17 cellular contexts compared by ENCODE assay signal in genomic region chr12:77402726-77403125, GRCh38.
DNase-seq lines count a peak whose midpoint lies in the region; ATAC-seq and TF ChIP-seq lines count a peak whose summit lies in the region.
"Had no signal": no experiment of that assay in that cellular context is flagged by ENCODE, and none has a peak within 500 bp of the region (broad histone marks: within the 10 kb centered on the region; RNA-seq: fewer than 3 reads in every experiment).

No MANE protein-coding gene starts in this region.

- TF ChIP-seq POLR2A in HCT116 (IDR thresholded peaks at IDR 0.05; ENCODE audit: borderline replicate concordance, extremely low read depth, insufficient read depth, insufficient read length), result no peak

- TF ChIP-seq CTCF in AG09309 (IDR thresholded peaks at IDR 0.05; ENCODE audit: control insufficient read depth, insufficient read depth, low read depth, low read length, missing control alignments), result no peak
- no peak for TF ChIP-seq CTCF in HCT116 (IDR thresholded peaks at IDR 0.05 in 2 of 3, conservative IDR thresholded peaks at IDR 0.05 in 1 of 3; ENCODE audit: borderline replicate concordance in 1 of 3, insufficient read depth in 1 of 3, low read depth in 2 of 3, low read length in 2 of 3)
- no peak for TF ChIP-seq CTCF in foreskin fibroblast (IDR thresholded peaks at IDR 0.05; ENCODE audit: low read depth, low read length)

- no peak for TF ChIP-seq RAD21 in HCT116 (IDR thresholded peaks at IDR 0.05; ENCODE audit: low read depth)

- RAD21 ChIA-PET in HCT116 (lab: Charles Lee; ENCODE audit: low non-redundant PET in 1 of 2, low total read pairs in 2 of 2, uncharacterized antibody in 2 of 2, unreplicated experiment in 2 of 2), result no interaction called here

- no peaks in the 10 kb centered on the region for H3K4me1 ChIP-seq in HCT116 (ENCODE audit: control insufficient read depth in 1 of 2, insufficient read depth in 2 of 2, low read length in 2 of 2)
- H3K4me1 ChIP-seq: Peyer's patch had no signal

- CTCF ChIA-PET in HCT116 (lab: Charles Lee), result no interaction called here

- H3K4me3 ChIP-seq in AG09309 (ENCODE audit: control insufficient read depth, low read depth, low read length), result no peak overlapping the region
- no peak overlapping the region for H3K4me3 ChIP-seq in HCT116 (replicated peaks in 1 of 2; ENCODE audit: low read depth in 1 of 2, low read length in 2 of 2)
- 0 out of 2 replicates have a peak overlapping the region, but pooled peaks have one; percentile 18 for H3K4me3 ChIP-seq in SK-N-MC
- H3K4me3 ChIP-seq in foreskin fibroblast (ENCODE audit: low read depth in 1 of 2, low read length in 2 of 2), result no peak overlapping the region
- H3K4me3 ChIP-seq: hepatocyte, ovary, Peyer's patch had no signal

- H2AFZ ChIP-seq in HCT116 (ENCODE audit: low read depth, low read length, poor library complexity, severe bottlenecking), result no peak overlapping the region
- H2AFZ ChIP-seq: hepatocyte had no signal

- no peaks in the 10 kb centered on the region for H4K20me1 ChIP-seq in HCT116 (ENCODE audit: insufficient read depth)

- BruUV-seq in HCT116 (replicated peaks; lab: Mats Ljungman, UMichigan), result no TSS peak

- no peaks in the 10 kb centered on the region for H3K79me2 ChIP-seq in HCT116 (ENCODE audit: insufficient read depth, low read length)
- H3K79me2 ChIP-seq: hepatocyte had no signal

- H3K36me3 Mint-ChIP-seq in activated naive CD4-positive, alpha-beta T cell treated with anti-CD3 and anti-CD28 coated beads, Interleukin-2, amount 50 U/mL, for 72 hours, result no peaks in the 10 kb centered on the region
- H3K36me3 Mint-ChIP-seq: activated naive CD8-positive, alpha-beta T cell; CD4-positive, CD25-positive, alpha-beta regulatory T cell had no signal

- H3K36me3 ChIP-seq in HCT116 (ENCODE audit: control insufficient read depth in 1 of 2, insufficient read depth in 2 of 2, low read length in 2 of 2) (no peaks in the 10 kb centered on the region), SK-N-MC (ENCODE audit: insufficient read depth, low read length) (no peaks in the 10 kb centered on the region)
- H3K36me3 ChIP-seq: ovary, Peyer's patch had no signal

- no peak overlapping the region for H3K4me2 ChIP-seq in HCT116 (ENCODE audit: low read length)
- H3K4me2 ChIP-seq: hepatocyte had no signal

- DNase-seq in AG09309 (ENCODE audit: low read depth), result peak; percentile 33
- no peak for DNase-seq in HCT116 (ENCODE audit: low read depth, low spot score)
- peak; percentile 73 for DNase-seq in SK-N-MC (ENCODE audit: low read depth, low spot score)
- DNase-seq in foreskin fibroblast, result peak; percentile 2 to 10
- no peak for DNase-seq in cardiac septum (ENCODE audit: low spot score)
- no peak for DNase-seq in germinal center (ENCODE audit: low spot score)
- no peak for DNase-seq in activated naive CD4-positive, alpha-beta T cell treated with anti-CD3 and anti-CD28 coated beads, Interleukin-2, amount 50 U/mL, for 72 hours (ENCODE audit: low spot score in 2 of 2)
- DNase-seq in NCI-H187 (lab: John Stamatoyannopoulos, UW), result no peak
- DNase-seq: activated CD8-positive, alpha-beta T cell treated with anti-CD3 and anti-CD28 coated beads for 36 hours; CD4-positive, CD25-positive, alpha-beta regulatory T cell; effector CD4-positive, alpha-beta T cell; mammary epithelial cell; NCI-H187 treated with DMSO at 0.1 percent for 48 hours; ovary; Peyer's patch had no signal

- no peak overlapping the region for H3K27ac Mint-ChIP-seq in activated naive CD4-positive, alpha-beta T cell treated with anti-CD3 and anti-CD28 coated beads, Interleukin-2, amount 50 U/mL, for 72 hours
- H3K27ac Mint-ChIP-seq: activated CD8-positive, alpha-beta T cell treated with anti-CD3 and anti-CD28 coated beads for 36 hours; activated naive CD8-positive, alpha-beta T cell; CD4-positive, CD25-positive, alpha-beta regulatory T cell had no signal

- ATAC-seq in HCT116, result no peak
- no peak for ATAC-seq in activated naive CD4-positive, alpha-beta T cell treated with anti-CD3 and anti-CD28 coated beads, Interleukin-2, amount 50 U/mL, for 72 hours
- ATAC-seq: activated CD8-positive, alpha-beta T cell treated with anti-CD3 and anti-CD28 coated beads for 36 hours had no signal

- no peaks in the 10 kb centered on the region for H3K27me3 ChIP-seq in HCT116 (ENCODE audit: insufficient read depth, low read length)
- H3K27me3 ChIP-seq: hepatocyte, ovary, Peyer's patch had no signal

- intact Hi-C loops in HCT116 (cut with micrococcal nuclease) (no loop called here), cardiac septum (cut with DNase I) (no loop called here)

- H3K27ac ChIP-seq in HCT116 (ENCODE audit: low read depth, low read length) (no peak overlapping the region), SK-N-MC (no peak overlapping the region)
- H3K27ac ChIP-seq: hepatocyte, ovary, Peyer's patch had no signal

- POLR2A ChIA-PET in HCT116 (lab: Charles Lee), result no interaction called here

- H3K9ac ChIP-seq in HCT116 (ENCODE audit: low read length) (no peak overlapping the region), SK-N-MC (ENCODE audit: insufficient read length) (no peak overlapping the region)

- H3K9me2 ChIP-seq in HCT116 (ENCODE audit: insufficient read depth), result no peaks in the 10 kb centered on the region

- H3K9me3 Mint-ChIP-seq in activated naive CD4-positive, alpha-beta T cell treated with anti-CD3 and anti-CD28 coated beads, Interleukin-2, amount 50 U/mL, for 72 hours, result no peaks in the 10 kb centered on the region
- H3K9me3 Mint-ChIP-seq: activated CD8-positive, alpha-beta T cell treated with anti-CD3 and anti-CD28 coated beads for 36 hours had no signal

- H3K9me3 ChIP-seq in HCT116 (ENCODE audit: control insufficient read depth in 1 of 2, insufficient read depth in 1 of 2, low read depth in 1 of 2, low read length in 2 of 2) (no peaks in the 10 kb centered on the region), SK-N-MC (ENCODE audit: low read depth, low read length) (no peaks in the 10 kb centered on the region)
- H3K9me3 ChIP-seq: ovary, Peyer's patch had no signal

TF ChIP-seq in HCT116, 20 proteins besides CTCF, POLR2A, EP300 and RAD21:
- no peak for TF ChIP-seq ZFX (IDR thresholded peaks at IDR 0.05)
- TF ChIP-seq JUND (IDR thresholded peaks at IDR 0.05), result no peak
- peak; percentile 30 for TF ChIP-seq TCF7L2 (IDR thresholded peaks at IDR 0.05; ENCODE audit: borderline replicate concordance, extremely low read depth, insufficient read depth, insufficient read length)
TF ChIP-seq in HCT116: peak in this region for 1.

Comparison
In these comparisons a context has a peak if more than half of its experiments do, and no peak if none do; other contexts are left out.
1. DNase-seq: peak in AG09309 (single experiment), SK-N-MC (single experiment) and foreskin fibroblast (2 of 2); none in HCT116 (single experiment), cardiac septum (single experiment), germinal center (single experiment), activated naive CD4-positive, alpha-beta T cell treated with anti-CD3 and anti-CD28 coated beads, Interleukin-2, amount 50 U/mL, for 72 hours (0 of 2) and NCI-H187 (0 of 2).